ENCODE assay signal across 20 cellular contexts in the genomic region with DNA sequence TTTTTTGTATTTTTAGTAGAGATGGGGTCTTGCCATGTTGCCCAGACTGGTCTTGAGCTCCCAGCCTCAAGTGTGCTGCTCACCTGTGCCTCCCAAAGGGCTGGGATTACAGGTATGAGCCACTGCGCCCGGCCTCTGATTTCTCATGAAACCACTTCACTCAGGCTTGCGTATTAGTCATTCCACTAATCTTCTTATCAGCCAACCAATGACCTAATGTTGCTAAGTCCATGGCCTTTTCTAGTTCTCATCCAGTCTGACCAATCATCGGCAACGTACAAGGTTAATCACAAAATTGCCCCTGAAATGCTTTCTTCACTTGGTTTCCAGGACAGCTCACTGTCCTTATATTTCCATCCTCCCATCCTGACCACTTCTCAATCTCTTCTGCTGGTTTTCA.
DNase-seq lines count a peak whose midpoint lies in the region; ATAC-seq, FAIRE-seq and TF ChIP-seq lines count a peak whose summit lies in the region.
"Had no signal": no experiment of that assay in that cellular context is flagged by ENCODE, and none has a peak within 500 bp of the region (broad histone marks: within the 10 kb centered on the region; RNA-seq: fewer than 3 reads in every experiment).

No MANE protein-coding gene starts in this region.

- no peak for TF ChIP-seq POLR2A in tibial nerve (IDR thresholded peaks at IDR 0.05)

- no peak for ATAC-seq in GM21786 (IDR thresholded peaks at IDR 0.05; ENCODE audit: unreplicated experiment)
- ATAC-seq: CD8-positive, alpha-beta T cell; GM23338; HCT116 had no signal

- no peaks in the 10 kb centered on the region for H3K79me2 ChIP-seq in mesendoderm (ENCODE audit: control insufficient read depth, insufficient read depth, low read length)

- H3K9me3 ChIP-seq in WERI-Rb-1 (ENCODE audit: severe bottlenecking) (no peaks in the 10 kb centered on the region), tibial nerve (no peaks in the 10 kb centered on the region)
- H3K9me3 ChIP-seq: Caco-2 had no signal

- H3K4me1 ChIP-seq in mesendoderm (ENCODE audit: control insufficient read depth, low read depth, low read length) (no peaks in the 10 kb centered on the region), tibial nerve (no peaks in the 10 kb centered on the region)
- H3K4me1 ChIP-seq: Caco-2 had no signal

- no peak overlapping the region for H3K56ac ChIP-seq in mesendoderm (ENCODE audit: low read length)

- no peak overlapping the region for H2BK5ac ChIP-seq in mesendoderm (ENCODE audit: low read length)

- no peak overlapping the region for H2BK15ac ChIP-seq in mesendoderm (replicated peaks; ENCODE audit: low read depth)

- no peak overlapping the region for H2AK5ac ChIP-seq in mesendoderm (ENCODE audit: low read length)

- H3K23ac ChIP-seq in mesendoderm (ENCODE audit: low read length), result no peak overlapping the region

- H3K27me3 ChIP-seq in WERI-Rb-1 (ENCODE audit: insufficient read depth, low read depth, severe bottlenecking) (no peaks in the 10 kb centered on the region), mesendoderm (ENCODE audit: insufficient read depth, low read length, poor library complexity) (no peaks in the 10 kb centered on the region), tibial nerve (no peaks in the 10 kb centered on the region)

- H3K79me1 ChIP-seq in mesendoderm (ENCODE audit: low read length), result no peaks in the 10 kb centered on the region

- H3K4me2 ChIP-seq in mesendoderm (ENCODE audit: low read length), result no peak overlapping the region
- H3K4me2 ChIP-seq: GM23338 had no signal

- FAIRE-seq in frontal cortex (lab: Jason Lieb, UNC), result no peak
- FAIRE-seq: GM19239 had no signal

- H3K4ac ChIP-seq in mesendoderm (ENCODE audit: low read depth, low read length), result no peak overlapping the region

- peak; percentile 4 for DNase-seq in Daoy (ENCODE audit: low read depth)
- peak; percentile 3 for DNase-seq in M059J (ENCODE audit: low read depth)
- peak; percentile 28 for DNase-seq in WERI-Rb-1
- peak; percentile 1 for DNase-seq in mesendoderm
- DNase-seq in tibial nerve (ENCODE audit: low spot score in 2 of 2), result no peak
- no peak for DNase-seq in frontal cortex (ENCODE audit: low spot score in 2 of 2)
- DNase-seq in NCI-H128 (lab: John Stamatoyannopoulos, UW; ENCODE audit: unreplicated experiment), result no peak
- DNase-seq: Caco-2; CD4-positive, CD25-positive, alpha-beta regulatory T cell; CD8-positive, alpha-beta T cell; DMS153; DND-41; EL; GDM1; H9 had no signal

- no peak for TF ChIP-seq CTCF in WERI-Rb-1 (IDR thresholded peaks at IDR 0.05; ENCODE audit: low read depth, low read length)
- TF ChIP-seq CTCF in tibial nerve (IDR thresholded peaks at IDR 0.05), result no peak

- H3K4me3 ChIP-seq in WERI-Rb-1 (ENCODE audit: low read depth, low read length), result no peak overlapping the region
- no peak overlapping the region for H3K4me3 ChIP-seq in mesendoderm (ENCODE audit: low read length)
- no peak overlapping the region for H3K4me3 ChIP-seq in tibial nerve
- H3K4me3 ChIP-seq: GM23338 had no signal

- no peaks in the 10 kb centered on the region for H3K36me3 ChIP-seq in WERI-Rb-1
- H3K36me3 ChIP-seq in mesendoderm (ENCODE audit: control insufficient read depth, insufficient read depth, low read length), result no peaks in the 10 kb centered on the region
- no peaks in the 10 kb centered on the region for H3K36me3 ChIP-seq in tibial nerve

- no peak overlapping the region for H3K18ac ChIP-seq in mesendoderm (ENCODE audit: low read length)

- no peak overlapping the region for H3K9ac ChIP-seq in mesendoderm (ENCODE audit: low read length)

- no peak overlapping the region for H4K8ac ChIP-seq in mesendoderm (ENCODE audit: low read depth, low read length)

- H3K27ac ChIP-seq in WERI-Rb-1 (no peak overlapping the region), mesendoderm (ENCODE audit: low read depth, low read length) (no peak overlapping the region), tibial nerve (no peak overlapping the region)
- H3K27ac ChIP-seq: C4-2B had no signal

- TF ChIP-seq EP300 in tibial nerve (IDR thresholded peaks at IDR 0.05), result no peak

- H4K5ac ChIP-seq in mesendoderm (ENCODE audit: low read length), result no peak overlapping the region

- WGBS in mesendoderm (ENCODE audit: extremely low coverage, insufficient coverage, low lambda C conversion rate), result no CpG with 5 or more reads among the region's 5 CpGs
- 96 to 97% methylated on average over 5 of the region's 5 CpGs for WGBS in tibial nerve, 2 donors

- no peak overlapping the region for H2BK120ac ChIP-seq in mesendoderm (ENCODE audit: low read depth, low read length)

Comparison
In these comparisons a context has a peak if more than half of its experiments do, and no peak if none do; other contexts are left out.
1. DNase-seq: peak in Daoy (single experiment), M059J (single experiment), WERI-Rb-1 (single experiment) and mesendoderm (single experiment); none in tibial nerve (0 of 2), frontal cortex (0 of 2) and NCI-H128 (single experiment).